ENCODE assay signal across 17 cellular contexts in the genomic region with DNA sequence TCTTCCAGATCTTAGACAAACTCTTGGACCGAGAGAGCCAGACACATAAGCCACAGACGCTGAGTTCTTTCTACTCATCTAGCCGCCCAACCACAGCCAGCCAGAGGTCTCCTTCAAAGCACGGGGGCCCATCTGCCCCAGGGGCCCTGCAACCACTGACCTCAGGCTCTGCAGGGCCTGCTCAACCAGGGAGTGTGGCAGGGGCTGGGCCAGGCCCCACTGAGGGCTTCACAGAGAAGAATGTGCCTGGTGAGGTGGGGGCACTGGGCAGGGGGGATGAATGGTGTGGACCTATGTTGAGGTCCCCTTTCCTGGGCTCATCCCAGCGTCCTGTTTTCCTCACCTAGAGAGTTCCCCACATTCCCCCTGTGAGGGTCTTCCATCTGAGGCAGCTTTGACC. TPM values are rescaled to one million over a fixed set of nuclear protein-coding genes. Genes with fewer than 3 reads are reported as not detected.
DNase-seq lines count a peak whose midpoint lies in the region; ATAC-seq, FAIRE-seq and TF ChIP-seq lines count a peak whose summit lies in the region.
"Had no signal": no experiment of that assay in that cellular context is flagged by ENCODE, and none has a peak within 500 bp of the region (broad histone marks: within the 10 kb centered on the region; RNA-seq: fewer than 3 reads in every experiment).

No MANE protein-coding gene starts in this region.

- no peak overlapping the region for H2BK20ac ChIP-seq in H1 (ENCODE audit: low read length)

- TF ChIP-seq EP300 in H1 (IDR thresholded peaks at IDR 0.05; ENCODE audit: borderline replicate concordance in 1 of 2, low read depth in 2 of 2, low read length in 2 of 2): no peak

- H3K27ac ChIP-seq in H1 (ENCODE audit: low read depth, low read length): no peak overlapping the region
- H3K27ac ChIP-seq: KMS-11 had no signal

- no peak overlapping the region for H3K23ac ChIP-seq in H1 (ENCODE audit: insufficient read length)

- no peaks in the 10 kb centered on the region for H3K9me3 ChIP-seq in H1 (ENCODE audit: insufficient read depth in 2 of 2, low read depth in 1 of 2, low read length in 1 of 2)

- H2AFZ ChIP-seq in H1 (ENCODE audit: low read length): no peak overlapping the region

- no peak overlapping the region for H3K27ac Mint-ChIP-seq in natural killer cell treated with Interleukin-12 subunit alpha and Interleukin-12 subunit beta and Interleukin-15 and Interleukin-18, amount 100 ng/mL, for 72 hours
- H3K27ac Mint-ChIP-seq in natural killer cell (peak overlapping the region in 1 of 2 donors; percentile 55), glutamatergic neuron (ENCODE audit: unreplicated experiment) (no peak overlapping the region)
- peak overlapping the region in 1 of 2 donors; percentile 36 for H3K27ac Mint-ChIP-seq in effector memory CD8-positive, alpha-beta T cell

- ATAC-seq in natural killer cell treated with Interleukin-12 subunit alpha and Interleukin-12 subunit beta and Interleukin-15 and Interleukin-18, amount 100 ng/mL, for 72 hours: no peak
- ATAC-seq in natural killer cell: no peak
- ATAC-seq in effector memory CD8-positive, alpha-beta T cell (replicated peaks): no peak

- no peak overlapping the region for H2BK5ac ChIP-seq in H1 (ENCODE audit: low read depth, low read length)

- no peak overlapping the region for H3K56ac ChIP-seq in H1 (replicated peaks; ENCODE audit: insufficient read length, low read depth, low read length)

- H3K4me3 ChIP-seq in H1 (ENCODE audit: extremely low read depth in 1 of 4, insufficient read depth in 2 of 4, low read depth in 3 of 4, low read length in 4 of 4): no peak overlapping the region

- H4K91ac ChIP-seq in H1 (replicated peaks; ENCODE audit: insufficient read length, low read length): no peak overlapping the region

- H3K27me3 Mint-ChIP-seq in natural killer cell treated with Interleukin-12 subunit alpha and Interleukin-12 subunit beta and Interleukin-15 and Interleukin-18, amount 100 ng/mL, for 72 hours: no peaks in the 10 kb centered on the region
- H3K27me3 Mint-ChIP-seq in natural killer cell (ENCODE audit: low read depth in 2 of 2): no peaks in the 10 kb centered on the region
- H3K27me3 Mint-ChIP-seq in effector memory CD8-positive, alpha-beta T cell: no peaks in the 10 kb centered on the region
- H3K27me3 Mint-ChIP-seq in glutamatergic neuron (ENCODE audit: unreplicated experiment): peaks cover 8% of the 10 kb centered on the region

- H2BK12ac ChIP-seq in H1 (ENCODE audit: low read depth, low read length): no peak overlapping the region

- no peak for TF ChIP-seq CTCF in natural killer cell (IDR thresholded peaks at IDR 0.05)
- TF ChIP-seq CTCF in H1 (IDR thresholded peaks at IDR 0.05; ENCODE audit: control extremely low read depth in 1 of 3, insufficient read depth in 1 of 3, low read depth in 1 of 3, low read length in 3 of 3): no peak
- TF ChIP-seq CTCF in glutamatergic neuron (IDR thresholded peaks at IDR 0.05; ENCODE audit: partially characterized antibody, unreplicated experiment): no peak

- 0 out of 2 replicates have a peak, but pooled peaks cover 2% of the 10 kb centered on the region for H3K23me2 ChIP-seq in H1 (ENCODE audit: low read depth, low read length)

- H2AK5ac ChIP-seq in H1 (ENCODE audit: low read depth, low read length): no peak overlapping the region

- H3K4me1 Mint-ChIP-seq in natural killer cell treated with Interleukin-12 subunit alpha and Interleukin-12 subunit beta and Interleukin-15 and Interleukin-18, amount 100 ng/mL, for 72 hours (ENCODE audit: low read depth in 2 of 2): peaks cover 0 to 15% of the 10 kb centered on the region in 2 donors
- peaks cover 5 to 6% of the 10 kb centered on the region in 2 donors for H3K4me1 Mint-ChIP-seq in natural killer cell
- peaks cover 0 to 5% of the 10 kb centered on the region in 2 donors for H3K4me1 Mint-ChIP-seq in effector memory CD8-positive, alpha-beta T cell (ENCODE audit: low read depth in 2 of 2)
- H3K4me1 Mint-ChIP-seq in glutamatergic neuron (ENCODE audit: low read depth, unreplicated experiment): no peaks in the 10 kb centered on the region

- no peak for TF ChIP-seq RAD21 in H1 (IDR thresholded peaks at IDR 0.05 in 1 of 2, conservative IDR thresholded peaks at IDR 0.05 in 1 of 2; ENCODE audit: low read depth in 2 of 2, low read length in 2 of 2)

- H3K9ac ChIP-seq in H1 (replicated peaks in 1 of 4; ENCODE audit: extremely low read depth in 1 of 4, low read depth in 3 of 4, low read length in 3 of 4): no peak overlapping the region
- H3K9ac ChIP-seq: KMS-11 had no signal

- no peak overlapping the region for H3K4me2 ChIP-seq in H1 (ENCODE audit: insufficient read depth in 1 of 2, low read depth in 2 of 2, low read length in 2 of 2)
- H3K4me2 ChIP-seq: KMS-11 had no signal

- H4K20me1 ChIP-seq in H1 (replicated peaks in 1 of 2; ENCODE audit: control insufficient read depth in 1 of 2, insufficient read depth in 2 of 2, low read length in 2 of 2): peaks cover 0 to 10% of the 10 kb centered on the region in 2 experiments

- no peak overlapping the region for H3K4me3 Mint-ChIP-seq in natural killer cell treated with Interleukin-12 subunit alpha and Interleukin-12 subunit beta and Interleukin-15 and Interleukin-18, amount 100 ng/mL, for 72 hours
- no peak overlapping the region for H3K4me3 Mint-ChIP-seq in natural killer cell
- H3K4me3 Mint-ChIP-seq in effector memory CD8-positive, alpha-beta T cell: no peak overlapping the region
- H3K4me3 Mint-ChIP-seq in glutamatergic neuron (ENCODE audit: unreplicated experiment): no peak overlapping the region

- no peaks in the 10 kb centered on the region for H3K27me3 ChIP-seq in H1 (replicated peaks in 1 of 4; ENCODE audit: control insufficient read depth in 3 of 4, extremely low read depth in 1 of 4, insufficient read depth in 3 of 4, low read length in 3 of 4)

- H3K14ac ChIP-seq in H1 (ENCODE audit: insufficient read length): no peak overlapping the region

- peaks cover 6 to 30% (median 22%) of the 10 kb centered on the region in 4 experiments for H3K36me3 ChIP-seq in H1 (ENCODE audit: control insufficient read depth in 2 of 4, insufficient read depth in 4 of 4, low read length in 3 of 4)

- POLR2A ChIA-PET in H1 (lab: Charles Lee; ENCODE audit: partially characterized antibody): interaction anchor here (1.0 to 12.1 kb wide), 5 partner anchors 9 to 25 kb away, joined by 3 to 137 read pairs (median 7); partner anchors contain the start of genes CHCHD1, NDST2 and ZSWIM8

- H3K9me3 Mint-ChIP-seq in natural killer cell treated with Interleukin-12 subunit alpha and Interleukin-12 subunit beta and Interleukin-15 and Interleukin-18, amount 100 ng/mL, for 72 hours: no peaks in the 10 kb centered on the region
- H3K9me3 Mint-ChIP-seq in natural killer cell: no peaks in the 10 kb centered on the region
- H3K9me3 Mint-ChIP-seq in effector memory CD8-positive, alpha-beta T cell: no peaks in the 10 kb centered on the region
- peaks cover 8% of the 10 kb centered on the region for H3K9me3 Mint-ChIP-seq in glutamatergic neuron (ENCODE audit: unreplicated experiment)

- H3K4me1 ChIP-seq in H1 (replicated peaks in 1 of 4; ENCODE audit: control insufficient read depth in 3 of 4, insufficient read depth in 4 of 4, low read length in 3 of 4): no peaks in the 10 kb centered on the region

- WGBS in H1 (ENCODE audit: extremely low coverage in 1 of 2, insufficient coverage in 1 of 2, insufficient read length in 1 of 2, insufficient replicate concordance in 2 of 2, low coverage in 1 of 2, low lambda C conversion rate in 2 of 2, missing lambda C conversion rate in 1 of 2), 2 experiments: 90% methylated on average over 5 of the region's 5 CpGs; no CpG with 5 or more reads in 1 of the 2 experiments

- H4K8ac ChIP-seq in H1 (ENCODE audit: extremely low read depth, insufficient read depth, low read length): no peak overlapping the region

- no peak overlapping the region for H2BK120ac ChIP-seq in H1 (replicated peaks; ENCODE audit: low read depth, low read length)

- H3K4ac ChIP-seq in H1 (replicated peaks; ENCODE audit: insufficient read length, low read depth, low read length): no peak overlapping the region

- no peak overlapping the region for H2BK15ac ChIP-seq in H1 (ENCODE audit: low read length)

- TF ChIP-seq POLR2A in H1 (IDR thresholded peaks at IDR 0.05; ENCODE audit: control extremely low read depth in 1 of 2, low read depth in 2 of 2, low read length in 2 of 2): no peak

- no peak overlapping the region for H3K18ac ChIP-seq in H1 (ENCODE audit: extremely low read depth, low read length)

- CTCF ChIA-PET in H1 (lab: Charles Lee; ENCODE audit: partially characterized antibody): interaction anchor here (0.6 kb wide), 1 partner anchor 270 kb away, joined by 3 read pairs; no protein-coding TSS in a partner anchor

- intact Hi-C loops in natural killer cell (cut with micrococcal nuclease) (no loop called here), posterior vena cava (cut with DNase I) (no loop called here)

- no peaks in the 10 kb centered on the region for H3K79me2 ChIP-seq in H1 (ENCODE audit: control insufficient read depth in 1 of 2, insufficient read depth in 2 of 2, low read length in 2 of 2)

- peak; percentile 44 for DNase-seq in natural killer cell treated with Interleukin-12 subunit alpha and Interleukin-12 subunit beta and Interleukin-15 and Interleukin-18, amount 100 ng/mL, for 72 hours (ENCODE audit: low spot score)
- DNase-seq in natural killer cell (no peak), H1 (ENCODE audit: low read depth in 1 of 2, low spot score in 2 of 2) (no peak), posterior vena cava (ENCODE audit: low spot score) (peak; percentile 74), NCI-H2171 treated with DMSO at 0.1 percent for 48 hours (lab: John Stamatoyannopoulos, UW) (no peak), glutamatergic neuron (no peak)
- no peak for DNase-seq in effector memory CD8-positive, alpha-beta T cell
- DNase-seq: C1 segment of cervical spinal cord, GDM1, GOT3, NCI-H1048, NCI-H1436 treated with DMSO at 0.1 percent for 48 hours, NCI-H2081, NCI-H2227 treated with DMSO at 0.1 percent for 48 hours, NCI-H524 treated with DMSO at 0.1 percent for 48 hours had no signal

- FAIRE-seq in H1 (lab: Jason Lieb, UNC): no peak
- FAIRE-seq: GM12891 had no signal

- H3K36me3 Mint-ChIP-seq in natural killer cell treated with Interleukin-12 subunit alpha and Interleukin-12 subunit beta and Interleukin-15 and Interleukin-18, amount 100 ng/mL, for 72 hours: peaks cover 16% of the 10 kb centered on the region
- H3K36me3 Mint-ChIP-seq in natural killer cell (peaks cover 5% of the 10 kb centered on the region), glutamatergic neuron (ENCODE audit: unreplicated experiment) (no peaks in the 10 kb centered on the region)
- peaks cover 86% of the 10 kb centered on the region for H3K36me3 Mint-ChIP-seq in effector memory CD8-positive, alpha-beta T cell (ENCODE audit: insufficient read depth)

- H3K79me1 ChIP-seq in H1 (ENCODE audit: low read depth, low read length): no peaks in the 10 kb centered on the region

- no peak overlapping the region for H4K5ac ChIP-seq in H1 (ENCODE audit: insufficient read length, low read depth, low read length)

RNA-seq across cellular contexts. Expression of gene ZSWIM8, which starts 11.4 kb away (rescaled TPM):
- total RNA-seq in natural killer cell treated with Interleukin-12 subunit alpha and Interleukin-12 subunit beta and Interleukin-15 and Interleukin-18, amount 100 ng/mL, for 72 hours: 100 to 1,000 TPM; 121 to 148 TPM
- total RNA-seq in natural killer cell: 100 to 1,000 TPM; 157 to 161 (median 159) TPM
- 44.7 and 49.8 TPM in 2 replicates for total RNA-seq in H1 (2021; fragmentation: NEBNext Ultra II Directional; extraction: Animal tissue kit (Norgen Biotek cat#: 25700))
- polyA plus RNA-seq in H1 (2011; rRNA removed): 99.7 and 113 TPM in 2 replicates
- 63.2 TPM for polyA plus RNA-seq in H1 (2011; cell fraction: cytosol; rRNA removed)
- polyA plus RNA-seq in H1 (2011; cell fraction: nucleus; rRNA removed): 423 TPM
- 32.9 to 71.7 TPM (median 60.3 TPM) in 4 replicates for polyA plus RNA-seq in H1 (2012, experiment 1 of 2)
- 50.8 TPM for polyA plus RNA-seq in H1 (2012, experiment 2 of 2)
- polyA plus RNA-seq in H1 (2013, experiment 1 of 2): 45.3 TPM
- polyA plus RNA-seq in H1 (2013, experiment 2 of 2): 34.3 TPM
- polyA minus RNA-seq in H1 (2011; rRNA and poly(A)+ RNA removed): 58.0 and 68.5 TPM in 2 replicates
- polyA minus RNA-seq in H1 (2011; cell fraction: cytosol; rRNA and poly(A)+ RNA removed): 42.7 TPM
- 56.0 TPM for polyA minus RNA-seq in H1 (2011; cell fraction: nucleus; rRNA and poly(A)+ RNA removed)
- 10 to 100 TPM; 73.4 to 92.0 TPM for total RNA-seq in posterior vena cava
- total RNA-seq in glutamatergic neuron (ENCODE audit: unreplicated experiment): 165 TPM

RNA-seq across cellular contexts. Expression of gene NDST2, which starts 14.6 kb away (rescaled TPM):
- total RNA-seq in natural killer cell treated with Interleukin-12 subunit alpha and Interleukin-12 subunit beta and Interleukin-15 and Interleukin-18, amount 100 ng/mL, for 72 hours: 10 to 100 TPM; 42.8 to 83.3 TPM
- 10 to 100 TPM; 64.7 to 73.8 (median 65.4) TPM for total RNA-seq in natural killer cell
- 21.4 and 25.5 TPM in 2 replicates for total RNA-seq in H1 (2021; fragmentation: NEBNext Ultra II Directional; extraction: Animal tissue kit (Norgen Biotek cat#: 25700))
- polyA plus RNA-seq in H1 (2011; rRNA removed): 13.9 and 18.0 TPM in 2 replicates
- polyA plus RNA-seq in H1 (2011; cell fraction: cytosol; rRNA removed): 13.8 TPM
- polyA plus RNA-seq in H1 (2011; cell fraction: nucleus; rRNA removed): 50.5 TPM
- polyA plus RNA-seq in H1 (2012, experiment 1 of 2): 10.6 to 15.8 TPM (median 12.5 TPM) in 4 replicates
- polyA plus RNA-seq in H1 (2012, experiment 2 of 2): 9.7 TPM
- polyA plus RNA-seq in H1 (2013, experiment 1 of 2): 13.4 TPM
- polyA plus RNA-seq in H1 (2013, experiment 2 of 2): 12.3 TPM
- 26.5 and 36.6 TPM in 2 replicates for polyA minus RNA-seq in H1 (2011; rRNA and poly(A)+ RNA removed)
- 20.8 TPM for polyA minus RNA-seq in H1 (2011; cell fraction: cytosol; rRNA and poly(A)+ RNA removed)
- polyA minus RNA-seq in H1 (2011; cell fraction: nucleus; rRNA and poly(A)+ RNA removed): 40.9 TPM
- 10 to 100 TPM; 23.4 to 24.4 TPM for total RNA-seq in posterior vena cava
- total RNA-seq in glutamatergic neuron (ENCODE audit: unreplicated experiment): 34.4 TPM

RNA-seq across cellular contexts. Expression of gene CHCHD1, which starts 14.9 kb away (rescaled TPM):
- total RNA-seq in natural killer cell treated with Interleukin-12 subunit alpha and Interleukin-12 subunit beta and Interleukin-15 and Interleukin-18, amount 100 ng/mL, for 72 hours: 10 to 100 TPM; 18.7 to 28.5 TPM
- total RNA-seq in natural killer cell: 1 to 10 TPM; 5.2 to 7.0 (median 5.9) TPM
- total RNA-seq in H1 (2021; fragmentation: NEBNext Ultra II Directional; extraction: Animal tissue kit (Norgen Biotek cat#: 25700)): 44.9 and 46.4 TPM in 2 replicates
- 52.6 and 58.1 TPM in 2 replicates for polyA plus RNA-seq in H1 (2011; rRNA removed)
- 57.1 TPM for polyA plus RNA-seq in H1 (2011; cell fraction: cytosol; rRNA removed)
- polyA plus RNA-seq in H1 (2011; cell fraction: nucleus; rRNA removed): 28.2 TPM
- 78.9 to 101 TPM (median 92.5 TPM) in 4 replicates for polyA plus RNA-seq in H1 (2012, experiment 1 of 2)
- 104 TPM for polyA plus RNA-seq in H1 (2012, experiment 2 of 2)
- polyA plus RNA-seq in H1 (2013, experiment 1 of 2): 151 TPM
- 164 TPM for polyA plus RNA-seq in H1 (2013, experiment 2 of 2)
- 5.0 and 6.8 TPM in 2 replicates for polyA minus RNA-seq in H1 (2011; rRNA and poly(A)+ RNA removed)
- 9.9 TPM for polyA minus RNA-seq in H1 (2011; cell fraction: cytosol; rRNA and poly(A)+ RNA removed)
- 15.8 TPM for polyA minus RNA-seq in H1 (2011; cell fraction: nucleus; rRNA and poly(A)+ RNA removed)
- total RNA-seq in posterior vena cava: 10 to 100 TPM; 15.1 to 18.8 TPM
- total RNA-seq in glutamatergic neuron (ENCODE audit: unreplicated experiment): 30.9 TPM

RNA-seq across cellular contexts. Expression of gene SEC24C, which starts 52.6 kb away (rescaled TPM):
- total RNA-seq in natural killer cell treated with Interleukin-12 subunit alpha and Interleukin-12 subunit beta and Interleukin-15 and Interleukin-18, amount 100 ng/mL, for 72 hours: 100 to 1,000 TPM; 152 to 172 TPM
- total RNA-seq in natural killer cell (100 to 1,000 TPM; 153 to 161 (median 160) TPM), posterior vena cava (10 to 100 TPM; 51.3 to 51.4 TPM), glutamatergic neuron (ENCODE audit: unreplicated experiment) (91.1 TPM)
- total RNA-seq in H1 (2021; fragmentation: NEBNext Ultra II Directional; extraction: Animal tissue kit (Norgen Biotek cat#: 25700)): 63.2 and 66.8 TPM in 2 replicates
- 67.4 and 70.4 TPM in 2 replicates for polyA plus RNA-seq in H1 (2011; rRNA removed)
- polyA plus RNA-seq in H1 (2011; cell fraction: cytosol; rRNA removed): 47.5 TPM
- 93.4 TPM for polyA plus RNA-seq in H1 (2011; cell fraction: nucleus; rRNA removed)
- polyA plus RNA-seq in H1 (2012, experiment 1 of 2): 49.9 to 59.0 TPM (median 52.5 TPM) in 4 replicates
- 47.7 TPM for polyA plus RNA-seq in H1 (2012, experiment 2 of 2)
- polyA plus RNA-seq in H1 (2013, experiment 1 of 2): 28.8 TPM
- 28.9 TPM for polyA plus RNA-seq in H1 (2013, experiment 2 of 2)
- polyA minus RNA-seq in H1 (2011; rRNA and poly(A)+ RNA removed): 109 and 123 TPM in 2 replicates
- polyA minus RNA-seq in H1 (2011; cell fraction: cytosol; rRNA and poly(A)+ RNA removed): 46.1 TPM
- 36.8 TPM for polyA minus RNA-seq in H1 (2011; cell fraction: nucleus; rRNA and poly(A)+ RNA removed)

Comparison
In these comparisons a context has a peak if more than half of its experiments do, and no peak if none do; other contexts are left out.
1. DNase-seq: peak in natural killer cell treated with Interleukin-12 subunit alpha and Interleukin-12 subunit beta and Interleukin-15 and Interleukin-18, amount 100 ng/mL, for 72 hours (single experiment) and posterior vena cava (single experiment); none in natural killer cell (single experiment), H1 (0 of 2), effector memory CD8-positive, alpha-beta T cell (0 of 3), NCI-H2171 treated with DMSO at 0.1 percent for 48 hours (single experiment) and glutamatergic neuron (single experiment).